Comparison of ENCODE assay signal across 2 cellular contexts in genomic region chr15:64861960-64862359, GRCh38.
TF ChIP-seq lines count a peak whose summit lies in the region.

No MANE protein-coding gene starts in this region.

TF ChIP-seq in GM23338, 12 proteins besides CTCF, POLR2A, EP300 and RAD21:
- TF ChIP-seq POLR2AphosphoS5 (IDR thresholded peaks at IDR 0.05; ENCODE audit: low read depth) (no peak), EZH2phosphoT487 (IDR thresholded peaks at IDR 0.05; ENCODE audit: unreplicated experiment) (no peak), CREB1 (CRISPR knock-in tag; IDR thresholded peaks at IDR 0.05; ENCODE audit: low read depth) (no peak), ZNF114 (CRISPR knock-in tag; IDR thresholded peaks at IDR 0.05) (no peak), REST (IDR thresholded peaks at IDR 0.05; ENCODE audit: unreplicated experiment) (no peak), EZH2 (IDR thresholded peaks at IDR 0.05; ENCODE audit: low read depth, unreplicated experiment) (no peak), STAT1 (IDR thresholded peaks at IDR 0.05; ENCODE audit: unreplicated experiment) (no peak)

TF ChIP-seq in IMR-90, 13 proteins besides CTCF, POLR2A, EP300 and RAD21:
- no peak for TF ChIP-seq RFX5 (IDR thresholded peaks at IDR 0.05; ENCODE audit: low read depth, low read length)
- TF ChIP-seq CEBPB (IDR thresholded peaks at IDR 0.05; ENCODE audit: low read depth, low read length), result no peak
- TF ChIP-seq BHLHE40 (IDR thresholded peaks at IDR 0.05; ENCODE audit: low read depth, low read length), result no peak
- no peak for TF ChIP-seq CHD1 (IDR thresholded peaks at IDR 0.05; ENCODE audit: low read depth, low read length)
- TF ChIP-seq MAZ (IDR thresholded peaks at IDR 0.05; ENCODE audit: borderline replicate concordance, low read depth, low read length), result no peak
- TF ChIP-seq FOS (IDR thresholded peaks at IDR 0.05; ENCODE audit: low read depth, low read length), result no peak
- no peak for TF ChIP-seq NFE2L2 (IDR thresholded peaks at IDR 0.05; ENCODE audit: low read depth, low read length)
- TF ChIP-seq, protein P1, sequence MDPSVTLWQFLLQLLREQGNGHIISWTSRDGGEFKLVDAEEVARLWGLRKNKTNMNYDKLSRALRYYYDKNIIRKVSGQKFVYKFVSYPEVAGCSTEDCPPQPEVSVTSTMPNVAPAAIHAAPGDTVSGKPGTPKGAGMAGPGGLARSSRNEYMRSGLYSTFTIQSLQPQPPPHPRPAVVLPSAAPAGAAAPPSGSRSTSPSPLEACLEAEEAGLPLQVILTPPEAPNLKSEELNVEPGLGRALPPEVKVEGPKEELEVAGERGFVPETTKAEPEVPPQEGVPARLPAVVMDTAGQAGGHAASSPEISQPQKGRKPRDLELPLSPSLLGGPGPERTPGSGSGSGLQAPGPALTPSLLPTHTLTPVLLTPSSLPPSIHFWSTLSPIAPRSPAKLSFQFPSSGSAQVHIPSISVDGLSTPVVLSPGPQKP (IDR thresholded peaks at IDR 0.05; ENCODE audit: borderline replicate concordance, low read depth, low read length), result no peak
- TF ChIP-seq USF2 (IDR thresholded peaks at IDR 0.05; ENCODE audit: low read depth, low read length), result no peak
- no peak for TF ChIP-seq SMC3 (IDR thresholded peaks at IDR 0.05; ENCODE audit: low read depth, low read length)
- TF ChIP-seq MAFK (IDR thresholded peaks at IDR 0.05; ENCODE audit: low read depth, low read length), result no peak
- TF ChIP-seq MXI1 (IDR thresholded peaks at IDR 0.05; ENCODE audit: borderline replicate concordance, low read depth, low read length), result no peak
